8 cellular contexts compared by ENCODE assay signal in the genomic region with DNA sequence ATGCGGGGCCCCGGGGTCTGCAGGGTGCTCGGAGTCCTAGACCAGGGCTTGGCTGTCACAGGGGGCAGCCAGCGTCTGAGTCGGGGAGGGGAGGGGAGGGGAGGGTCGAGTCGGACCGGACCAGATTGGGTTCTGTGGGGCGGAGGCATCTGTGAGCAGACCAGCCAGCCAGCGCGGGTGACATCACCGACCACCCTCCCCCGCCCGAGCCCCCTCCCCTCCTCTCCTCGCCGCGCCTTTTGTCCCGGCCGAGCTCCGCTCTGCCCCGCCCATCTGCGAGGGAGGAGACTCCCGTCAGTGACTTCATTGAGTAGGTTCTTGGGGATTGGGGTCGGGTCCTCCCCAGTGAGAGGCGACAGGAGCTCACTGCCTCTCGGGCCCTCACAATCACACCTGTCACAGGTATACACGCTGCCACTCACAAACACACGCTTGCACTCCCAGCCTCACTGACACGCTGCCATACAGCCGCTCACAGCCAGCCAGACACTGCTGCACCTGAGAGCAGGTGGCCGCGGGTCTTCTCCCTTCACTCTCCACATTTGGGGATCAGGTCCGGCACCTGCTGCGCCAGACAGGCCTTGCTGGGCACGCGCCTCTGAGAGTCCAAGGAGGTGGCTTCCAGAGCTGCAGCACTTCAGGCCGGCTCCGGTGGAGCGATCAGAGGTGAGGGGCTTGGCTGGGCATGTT. TPM values are rescaled to one million over a fixed set of nuclear protein-coding genes. Genes with fewer than 3 reads are reported as not detected.
DNase-seq lines count a peak whose midpoint lies in the region; ATAC-seq and TF ChIP-seq lines count a peak whose summit lies in the region.

No MANE protein-coding gene starts in this region.

- H3K4me2 ChIP-seq in BLaER1: peak overlapping the region; percentile 88

- TF ChIP-seq POLR2A in breast epithelium (IDR thresholded peaks at IDR 0.05) (no peak), gastrocnemius medialis (IDR thresholded peaks at IDR 0.05) (no peak)

- H3K9ac ChIP-seq in BLaER1: peak overlapping the region; percentile 81
- peak overlapping the region; percentile 90 for H3K9ac ChIP-seq in iPS-20b (ENCODE audit: low read depth, low read length)

- H3K4me3 ChIP-seq in BLaER1: peak overlapping the region; percentile 87
- peak overlapping the region; percentile 76 for H3K4me3 ChIP-seq in HEK293 (ENCODE audit: low read depth, low read length)
- H3K4me3 ChIP-seq in SJSA1: peak overlapping the region; percentile 73
- peak overlapping the region; percentile 83 to 99 (median 90) for H3K4me3 ChIP-seq in breast epithelium
- H3K4me3 ChIP-seq in iPS-20b (ENCODE audit: low read length): peak overlapping the region; percentile 83
- H3K4me3 ChIP-seq in gastrocnemius medialis: peak overlapping the region; percentile 80 to 91 (median 89)

- H3K9me3 ChIP-seq in BLaER1: no peaks in the 10 kb centered on the region
- no peaks in the 10 kb centered on the region for H3K9me3 ChIP-seq in HEK293 (ENCODE audit: control insufficient read depth, insufficient read depth, low read depth, low read length)
- H3K9me3 ChIP-seq in SJSA1 (replicated peaks): no peaks in the 10 kb centered on the region
- H3K9me3 ChIP-seq in breast epithelium: no peaks in the 10 kb centered on the region
- H3K9me3 ChIP-seq in iPS-20b (ENCODE audit: insufficient read depth, low read depth, low read length): no peaks in the 10 kb centered on the region
- no peaks in the 10 kb centered on the region for H3K9me3 ChIP-seq in gastrocnemius medialis

- CTCF ChIA-PET in HEK293 (lab: Yijun Ruan, JAX): interaction anchor here (0.7 to 8.5 kb wide), 5 partner anchors 11 to 564 kb away, joined by 3 to 116 read pairs (median 4); no protein-coding TSS in a partner anchor

- H3K27ac ChIP-seq in BLaER1 (peak overlapping the region; percentile 73), HEK293 (ENCODE audit: extremely low read depth, low read depth, low read length) (no peak overlapping the region), SJSA1 (peak overlapping the region; percentile 75), breast epithelium (peak overlapping the region; percentile 92 to 94), iPS-20b (ENCODE audit: low read length) (peak overlapping the region; percentile 97), gastrocnemius medialis (peak overlapping the region in 1 of 4 donors; percentile 93)

- POLR2A ChIA-PET in HEK293 (lab: Yijun Ruan, JAX): interaction anchor here (0.6 to 2.0 kb wide), 11 partner anchors 8 to 474 kb away, joined by 3 to 7 read pairs (median 4); partner anchors contain the start of gene VCP

- peaks cover 63% of the 10 kb centered on the region for H3K4me1 ChIP-seq in BLaER1
- peaks cover 2% of the 10 kb centered on the region; the same call in 1 of the 2 replicates for H3K4me1 ChIP-seq in HEK293 (ENCODE audit: control insufficient read depth, insufficient read depth, low read length)
- H3K4me1 ChIP-seq in SJSA1 (replicated peaks): peaks cover 11% of the 10 kb centered on the region
- H3K4me1 ChIP-seq in breast epithelium: peaks cover 0 to 3% of the 10 kb centered on the region in 2 donors
- peaks cover 26% of the 10 kb centered on the region for H3K4me1 ChIP-seq in iPS-20b (ENCODE audit: insufficient read depth, low read length)
- peaks cover 27 to 28% of the 10 kb centered on the region in 2 donors for H3K4me1 ChIP-seq in gastrocnemius medialis

- intact Hi-C loops in breast epithelium (cut with DNase I; ENCODE audit: low total_unique reads) (no loop called here), gastrocnemius medialis (cut with DNase I; ENCODE audit: low total_unique reads) (loop anchor here (1.0 to 10.0 kb wide), 9 partner anchors 82 to 1202 kb away; partner anchors contain the start of genes CCDC107, CLTA, HINT2 and IL11RA)

- DNase-seq in SJSA1 (ENCODE audit: low read depth in 1 of 2, low spot score in 2 of 2) (peak; percentile 10 to 48), breast epithelium (ENCODE audit: low spot score in 2 of 2) (peak in 1 of 2 donors; percentile 45), gastrocnemius medialis (peak; percentile 48 to 80)

- no peaks in the 10 kb centered on the region for H4K20me1 ChIP-seq in BLaER1

- H3K36me3 ChIP-seq in BLaER1 (0 out of 2 replicates have a peak, but pooled peaks cover under 1% of the 10 kb centered on the region), HEK293 (ENCODE audit: control insufficient read depth in 2 of 2, insufficient read depth in 1 of 2, low read length in 2 of 2) (no peaks in the 10 kb centered on the region), SJSA1 (no peaks in the 10 kb centered on the region; the same call in 1 of the 2 replicates), breast epithelium (no peaks in the 10 kb centered on the region), iPS-20b (ENCODE audit: insufficient read depth, low read depth, low read length) (peaks cover 26% of the 10 kb centered on the region), gastrocnemius medialis (no peaks in the 10 kb centered on the region)

- ATAC-seq in gastrocnemius medialis (peak in 1 of 2 donors; percentile 1), HG03342 (IDR thresholded peaks at IDR 0.05; ENCODE audit: unreplicated experiment) (no peak), GM19324 (IDR thresholded peaks at IDR 0.05; ENCODE audit: low FRiP score, unreplicated experiment) (no peak)

- in situ Hi-C loops in gastrocnemius medialis (cut with MboI; ENCODE audit: low sequenced_read_pairs in 4 of 4): no loop called here

- H3K27me3 ChIP-seq in BLaER1 (no peaks in the 10 kb centered on the region), SJSA1 (replicated peaks) (no peaks in the 10 kb centered on the region), breast epithelium (no peaks in the 10 kb centered on the region), iPS-20b (ENCODE audit: insufficient read depth, low read length) (no peaks in the 10 kb centered on the region), gastrocnemius medialis (no peaks in the 10 kb centered on the region)

- TF ChIP-seq CTCF in HEK293 (tag by site-specific recombination; IDR thresholded peaks at IDR 0.05) (no peak), breast epithelium (IDR thresholded peaks at IDR 0.05) (no peak), gastrocnemius medialis (IDR thresholded peaks at IDR 0.05 in 4 of 5, conservative IDR thresholded peaks at IDR 0.05 in 1 of 5) (no peak)

TF ChIP-seq in HEK293, 187 proteins besides CTCF, POLR2A, EP300 and RAD21 (continues in another document):
- TF ChIP-seq, protein P1, sequence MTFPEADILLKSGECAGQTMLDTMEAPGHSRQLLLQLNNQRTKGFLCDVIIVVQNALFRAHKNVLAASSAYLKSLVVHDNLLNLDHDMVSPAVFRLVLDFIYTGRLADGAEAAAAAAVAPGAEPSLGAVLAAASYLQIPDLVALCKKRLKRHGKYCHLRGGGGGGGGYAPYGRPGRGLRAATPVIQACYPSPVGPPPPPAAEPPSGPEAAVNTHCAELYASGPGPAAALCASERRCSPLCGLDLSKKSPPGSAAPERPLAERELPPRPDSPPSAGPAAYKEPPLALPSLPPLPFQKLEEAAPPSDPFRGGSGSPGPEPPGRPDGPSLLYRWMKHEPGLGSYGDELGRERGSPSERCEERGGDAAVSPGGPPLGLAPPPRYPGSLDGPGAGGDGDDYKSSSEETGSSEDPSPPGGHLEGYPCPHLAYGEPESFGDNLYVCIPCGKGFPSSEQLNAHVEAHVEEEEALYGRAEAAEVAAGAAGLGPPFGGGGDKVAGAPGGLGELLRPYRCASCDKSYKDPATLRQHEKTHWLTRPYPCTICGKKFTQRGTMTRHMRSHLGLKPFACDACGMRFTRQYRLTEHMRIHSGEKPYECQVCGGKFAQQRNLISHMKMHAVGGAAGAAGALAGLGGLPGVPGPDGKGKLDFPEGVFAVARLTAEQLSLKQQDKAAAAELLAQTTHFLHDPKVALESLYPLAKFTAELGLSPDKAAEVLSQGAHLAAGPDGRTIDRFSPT (tag by site-specific recombination; IDR thresholded peaks at IDR 0.05): 0 out of 2 replicates have a peak, but pooled peaks have one; percentile 45
- TF ChIP-seq, protein P2, sequence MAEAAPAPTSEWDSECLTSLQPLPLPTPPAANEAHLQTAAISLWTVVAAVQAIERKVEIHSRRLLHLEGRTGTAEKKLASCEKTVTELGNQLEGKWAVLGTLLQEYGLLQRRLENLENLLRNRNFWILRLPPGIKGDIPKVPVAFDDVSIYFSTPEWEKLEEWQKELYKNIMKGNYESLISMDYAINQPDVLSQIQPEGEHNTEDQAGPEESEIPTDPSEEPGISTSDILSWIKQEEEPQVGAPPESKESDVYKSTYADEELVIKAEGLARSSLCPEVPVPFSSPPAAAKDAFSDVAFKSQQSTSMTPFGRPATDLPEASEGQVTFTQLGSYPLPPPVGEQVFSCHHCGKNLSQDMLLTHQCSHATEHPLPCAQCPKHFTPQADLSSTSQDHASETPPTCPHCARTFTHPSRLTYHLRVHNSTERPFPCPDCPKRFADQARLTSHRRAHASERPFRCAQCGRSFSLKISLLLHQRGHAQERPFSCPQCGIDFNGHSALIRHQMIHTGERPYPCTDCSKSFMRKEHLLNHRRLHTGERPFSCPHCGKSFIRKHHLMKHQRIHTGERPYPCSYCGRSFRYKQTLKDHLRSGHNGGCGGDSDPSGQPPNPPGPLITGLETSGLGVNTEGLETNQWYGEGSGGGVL (tag by site-specific recombination; IDR thresholded peaks at IDR 0.05): peak; percentile 48
- no peak for TF ChIP-seq ZNF112 (tag by site-specific recombination; IDR thresholded peaks at IDR 0.05)
- TF ChIP-seq, protein P3, sequence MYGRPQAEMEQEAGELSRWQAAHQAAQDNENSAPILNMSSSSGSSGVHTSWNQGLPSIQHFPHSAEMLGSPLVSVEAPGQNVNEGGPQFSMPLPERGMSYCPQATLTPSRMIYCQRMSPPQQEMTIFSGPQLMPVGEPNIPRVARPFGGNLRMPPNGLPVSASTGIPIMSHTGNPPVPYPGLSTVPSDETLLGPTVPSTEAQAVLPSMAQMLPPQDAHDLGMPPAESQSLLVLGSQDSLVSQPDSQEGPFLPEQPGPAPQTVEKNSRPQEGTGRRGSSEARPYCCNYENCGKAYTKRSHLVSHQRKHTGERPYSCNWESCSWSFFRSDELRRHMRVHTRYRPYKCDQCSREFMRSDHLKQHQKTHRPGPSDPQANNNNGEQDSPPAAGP (tag by site-specific recombination; IDR thresholded peaks at IDR 0.05): 0 out of 2 replicates have a peak, but pooled peaks have one; percentile 40

RNA-seq across cellular contexts. Expression of gene DNAJB5, which starts 0.5 kb away (rescaled TPM):
- total RNA-seq in SJSA1 (2014; rRNA removed; shearing (Covaris generic)): 2.8 and 6.3 TPM in 2 replicates
- total RNA-seq in breast epithelium: 1 to 10 TPM; 5.4 to 9.0 (median 6.9) TPM
- total RNA-seq in gastrocnemius medialis: 100 to 1,000 TPM in 3 of 4 donors, 10 to 100 TPM in 1; 75.3 to 187 (median 128) TPM

RNA-seq across cellular contexts. Expression of gene PHF24, which starts 32.0 kb away (rescaled TPM):
- total RNA-seq in SJSA1 (2014; rRNA removed; shearing (Covaris generic)): not detected in 2 replicates
- total RNA-seq in breast epithelium: 1 to 10 TPM in 1 of 3 donors, under 1 TPM in 2; 0.15 to 1.1 (median 0.33) TPM
- under 1 TPM in 1 of 4 donors, not detected in 3; 0.04 TPM for total RNA-seq in gastrocnemius medialis

Comparison
In these comparisons a context has a peak if more than half of its experiments do, and no peak if none do; other contexts are left out.
1. RNA of gene DNAJB5, which starts 0.5 kb away (total RNA-seq): 75.3 to 187 TPM in gastrocnemius medialis; 5.4 to 9.0 TPM in breast epithelium and 2.8 to 6.3 TPM in SJSA1; every median in the first group is over 4 times any median in the second.
2. Peak in every context shown above with its lines, with median percentiles within 50 percentile points of each other: H3K4me3 ChIP-seq.